In the genomic region with DNA sequence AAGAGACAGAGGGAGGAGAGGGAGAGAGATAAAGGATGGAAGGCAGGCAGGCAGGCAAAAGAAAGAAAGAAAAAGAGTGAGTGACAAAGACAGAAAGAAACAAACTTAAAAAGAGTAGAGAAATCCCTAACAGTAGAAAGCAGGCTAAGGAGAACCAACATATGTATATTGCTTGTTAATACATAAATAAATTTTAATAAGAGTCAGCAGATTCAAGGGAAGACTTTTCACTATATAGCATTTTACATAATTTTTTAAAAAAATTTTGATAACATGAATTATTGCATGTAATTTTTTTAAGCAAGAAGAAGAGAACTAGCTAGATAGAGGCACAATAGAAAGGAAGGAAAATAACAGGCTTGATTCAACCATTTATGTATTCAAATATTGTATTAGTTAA, we compare ENCODE assay signal across 1 cellular context.
TF ChIP-seq lines count a peak whose summit lies in the region.

No MANE protein-coding gene starts in this region.

TF ChIP-seq in GM23338, 12 proteins besides CTCF, POLR2A, EP300 and RAD21 (continued from another document):
- TF ChIP-seq, protein P1, sequence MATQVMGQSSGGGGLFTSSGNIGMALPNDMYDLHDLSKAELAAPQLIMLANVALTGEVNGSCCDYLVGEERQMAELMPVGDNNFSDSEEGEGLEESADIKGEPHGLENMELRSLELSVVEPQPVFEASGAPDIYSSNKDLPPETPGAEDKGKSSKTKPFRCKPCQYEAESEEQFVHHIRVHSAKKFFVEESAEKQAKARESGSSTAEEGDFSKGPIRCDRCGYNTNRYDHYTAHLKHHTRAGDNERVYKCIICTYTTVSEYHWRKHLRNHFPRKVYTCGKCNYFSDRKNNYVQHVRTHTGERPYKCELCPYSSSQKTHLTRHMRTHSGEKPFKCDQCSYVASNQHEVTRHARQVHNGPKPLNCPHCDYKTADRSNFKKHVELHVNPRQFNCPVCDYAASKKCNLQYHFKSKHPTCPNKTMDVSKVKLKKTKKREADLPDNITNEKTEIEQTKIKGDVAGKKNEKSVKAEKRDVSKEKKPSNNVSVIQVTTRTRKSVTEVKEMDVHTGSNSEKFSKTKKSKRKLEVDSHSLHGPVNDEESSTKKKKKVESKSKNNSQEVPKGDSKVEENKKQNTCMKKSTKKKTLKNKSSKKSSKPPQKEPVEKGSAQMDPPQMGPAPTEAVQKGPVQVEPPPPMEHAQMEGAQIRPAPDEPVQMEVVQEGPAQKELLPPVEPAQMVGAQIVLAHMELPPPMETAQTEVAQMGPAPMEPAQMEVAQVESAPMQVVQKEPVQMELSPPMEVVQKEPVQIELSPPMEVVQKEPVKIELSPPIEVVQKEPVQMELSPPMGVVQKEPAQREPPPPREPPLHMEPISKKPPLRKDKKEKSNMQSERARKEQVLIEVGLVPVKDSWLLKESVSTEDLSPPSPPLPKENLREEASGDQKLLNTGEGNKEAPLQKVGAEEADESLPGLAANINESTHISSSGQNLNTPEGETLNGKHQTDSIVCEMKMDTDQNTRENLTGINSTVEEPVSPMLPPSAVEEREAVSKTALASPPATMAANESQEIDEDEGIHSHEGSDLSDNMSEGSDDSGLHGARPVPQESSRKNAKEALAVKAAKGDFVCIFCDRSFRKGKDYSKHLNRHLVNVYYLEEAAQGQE (IDR thresholded peaks at IDR 0.05; ENCODE audit: unreplicated experiment) = no peak
TF ChIP-seq in GM23338: peak in this region for 0.
